Comparison of ENCODE assay signal across 8 cellular contexts in the genomic region with DNA sequence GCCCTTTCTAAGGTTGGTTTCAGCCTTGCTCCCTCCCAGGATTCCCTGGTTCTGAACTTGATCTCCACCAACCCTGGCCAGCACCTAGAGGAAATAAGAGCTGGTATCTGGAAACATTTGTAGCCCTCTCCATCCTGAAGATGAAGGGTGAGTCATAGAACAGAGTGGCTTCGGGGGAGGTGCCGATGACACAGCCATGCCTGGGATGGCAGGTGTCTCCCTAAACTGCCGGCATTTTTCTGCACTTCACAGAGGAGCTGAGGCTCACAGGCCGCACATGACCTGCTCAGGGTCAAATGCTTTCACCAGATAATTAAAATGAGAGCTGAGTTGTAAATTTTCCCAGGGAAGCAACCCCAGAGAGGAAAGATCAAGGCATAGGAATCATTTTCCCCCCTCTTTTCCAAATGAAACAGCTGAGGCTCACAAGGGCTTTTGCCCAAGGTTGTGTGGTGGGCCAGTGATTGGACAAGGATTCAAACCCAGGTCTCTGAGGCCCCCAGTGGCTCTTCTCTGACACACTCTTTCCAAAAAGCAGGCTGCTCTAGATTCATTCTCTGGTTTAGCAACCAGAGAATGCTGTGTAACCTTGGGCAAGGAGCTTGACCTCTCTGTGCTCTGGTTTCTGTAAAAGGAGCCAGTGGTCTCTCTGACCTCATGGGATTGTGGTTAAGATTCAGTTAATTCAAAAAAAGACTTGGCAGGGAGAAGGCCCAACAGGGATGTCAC. TPM values are rescaled to one million over a fixed set of nuclear protein-coding genes. Genes with fewer than 3 reads are reported as not detected.
DNase-seq lines count a peak whose midpoint lies in the region; ATAC-seq, FAIRE-seq and TF ChIP-seq lines count a peak whose summit lies in the region.

No MANE protein-coding gene starts in this region.

- no peak for TF ChIP-seq CTCF in cardiac muscle cell (IDR thresholded peaks at IDR 0.05; ENCODE audit: low read depth, low read length)
- TF ChIP-seq CTCF in esophagus squamous epithelium (IDR thresholded peaks at IDR 0.05): no peak
- no peak for TF ChIP-seq CTCF in pancreas (IDR thresholded peaks at IDR 0.05)
- no peak for TF ChIP-seq CTCF in GM13976 (IDR thresholded peaks at IDR 0.05; ENCODE audit: borderline replicate concordance, control extremely low read depth, extremely low read depth, insufficient read depth, missing control alignments)

- no peak for TF ChIP-seq POLR2A in esophagus squamous epithelium (IDR thresholded peaks at IDR 0.05)

- WGBS in esophagus squamous epithelium, 2 donors: 60 to 68% methylated on average over 4 of the region's 4 CpGs
- WGBS in pancreas, 2 donors: 81 to 88% methylated on average over 4 of the region's 4 CpGs

- H3K36me3 ChIP-seq in cardiac muscle cell (peaks cover 4% of the 10 kb centered on the region), esophagus squamous epithelium (peaks cover 6 to 23% (median 6%) of the 10 kb centered on the region in 3 donors), pancreas (no peaks in the 10 kb centered on the region)

- in situ Hi-C loops in GM13976 (cut with MboI; ENCODE audit: low sequenced_read_pairs, unreplicated experiment): no loop called here

- FAIRE-seq in pancreas (lab: Jason Lieb, UNC): no peak

- intact Hi-C loops in Right ventricle myocardium inferior (cut with DNase I) (loop anchor here (1.0 to 10.0 kb wide), 3 partner anchors 76 to 262 kb away; a partner anchor contains a TSS), esophagus squamous epithelium (cut with DNase I) (no loop called here), pancreas (cut with DNase I) (no loop called here)

- ATAC-seq in Right ventricle myocardium inferior (no peak), SK-N-SH treated with all-trans-retinoic acid at 6 μM for 48 hours (peak; percentile 11; the same call in 2 of the 3 replicates), pancreas (no peak), HG03469 (IDR thresholded peaks at IDR 0.05; ENCODE audit: unreplicated experiment) (no peak)

- H3K4me1 ChIP-seq in cardiac muscle cell (ENCODE audit: low read depth): peaks cover 19% of the 10 kb centered on the region
- H3K4me1 ChIP-seq in esophagus squamous epithelium: peaks cover 16 to 49% (median 16%) of the 10 kb centered on the region in 3 donors
- H3K4me1 ChIP-seq in pancreas: peaks cover 0 to 5% (median 3%) of the 10 kb centered on the region in 3 donors

- peak overlapping the region; percentile 27 for H3K4me3 ChIP-seq in cardiac muscle cell
- peak overlapping the region in 3 of 4 donors; percentile 64 to 93 (median 87) for H3K4me3 ChIP-seq in esophagus squamous epithelium
- H3K4me3 ChIP-seq in pancreas: peak overlapping the region in 3 of 4 donors; percentile 48 to 73 (median 70)

- H3K27me3 ChIP-seq in cardiac muscle cell (no peaks in the 10 kb centered on the region), esophagus squamous epithelium (no peaks in the 10 kb centered on the region), pancreas (no peaks in the 10 kb centered on the region)

- DNase-seq in cardiac muscle cell (ENCODE audit: low read depth in 1 of 2, low spot score in 1 of 2) (no peak), Right ventricle myocardium inferior (ENCODE audit: missing footprints) (no peak), esophagus squamous epithelium (lab: John Stamatoyannopoulos, UW) (no peak), pancreas (no peak), GM13976 (ENCODE audit: low spot score) (no peak), T-helper 9 cell (no peak)

- H3K27ac ChIP-seq in cardiac muscle cell (peak overlapping the region; percentile 58), esophagus squamous epithelium (peak overlapping the region; percentile 55 to 94 (median 82)), pancreas (peak overlapping the region; percentile 28 to 72 (median 70))

- H3K9me3 ChIP-seq in cardiac muscle cell (ENCODE audit: low read depth) (no peaks in the 10 kb centered on the region), esophagus squamous epithelium (no peaks in the 10 kb centered on the region), pancreas (no peaks in the 10 kb centered on the region)

TF ChIP-seq in SK-N-SH treated with all-trans-retinoic acid at 6 μM for 48 hours, 23 proteins besides CTCF, POLR2A, EP300 and RAD21:
- no peak for TF ChIP-seq ARNTL (CRISPR knock-in tag; IDR thresholded peaks at IDR 0.05; ENCODE audit: borderline replicate concordance, low read depth)
- TF ChIP-seq, protein P1, sequence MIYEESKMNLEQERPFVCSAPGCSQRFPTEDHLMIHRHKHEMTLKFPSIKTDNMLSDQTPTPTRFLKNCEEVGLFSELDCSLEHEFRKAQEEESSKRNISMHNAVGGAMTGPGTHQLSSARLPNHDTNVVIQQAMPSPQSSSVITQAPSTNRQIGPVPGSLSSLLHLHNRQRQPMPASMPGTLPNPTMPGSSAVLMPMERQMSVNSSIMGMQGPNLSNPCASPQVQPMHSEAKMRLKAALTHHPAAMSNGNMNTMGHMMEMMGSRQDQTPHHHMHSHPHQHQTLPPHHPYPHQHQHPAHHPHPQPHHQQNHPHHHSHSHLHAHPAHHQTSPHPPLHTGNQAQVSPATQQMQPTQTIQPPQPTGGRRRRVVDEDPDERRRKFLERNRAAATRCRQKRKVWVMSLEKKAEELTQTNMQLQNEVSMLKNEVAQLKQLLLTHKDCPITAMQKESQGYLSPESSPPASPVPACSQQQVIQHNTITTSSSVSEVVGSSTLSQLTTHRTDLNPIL (CRISPR knock-in tag; IDR thresholded peaks at IDR 0.05; ENCODE audit: low read depth): no peak
- TF ChIP-seq ZFP3 (CRISPR knock-in tag; IDR thresholded peaks at IDR 0.05): no peak
- TF ChIP-seq ZNF8 (CRISPR knock-in tag; IDR thresholded peaks at IDR 0.05): no peak
- TF ChIP-seq, protein P2, sequence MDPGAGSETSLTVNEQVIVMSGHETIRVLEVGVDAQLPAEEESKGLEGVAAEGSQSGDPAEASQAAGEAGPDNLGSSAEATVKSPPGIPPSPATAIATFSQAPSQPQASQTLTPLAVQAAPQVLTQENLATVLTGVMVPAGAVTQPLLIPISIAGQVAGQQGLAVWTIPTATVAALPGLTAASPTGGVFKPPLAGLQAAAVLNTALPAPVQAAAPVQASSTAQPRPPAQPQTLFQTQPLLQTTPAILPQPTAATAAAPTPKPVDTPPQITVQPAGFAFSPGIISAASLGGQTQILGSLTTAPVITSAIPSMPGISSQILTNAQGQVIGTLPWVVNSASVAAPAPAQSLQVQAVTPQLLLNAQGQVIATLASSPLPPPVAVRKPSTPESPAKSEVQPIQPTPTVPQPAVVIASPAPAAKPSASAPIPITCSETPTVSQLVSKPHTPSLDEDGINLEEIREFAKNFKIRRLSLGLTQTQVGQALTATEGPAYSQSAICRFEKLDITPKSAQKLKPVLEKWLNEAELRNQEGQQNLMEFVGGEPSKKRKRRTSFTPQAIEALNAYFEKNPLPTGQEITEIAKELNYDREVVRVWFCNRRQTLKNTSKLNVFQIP (CRISPR knock-in tag; IDR thresholded peaks at IDR 0.05; ENCODE audit: borderline replicate concordance, low read depth): no peak
- TF ChIP-seq, protein P3, sequence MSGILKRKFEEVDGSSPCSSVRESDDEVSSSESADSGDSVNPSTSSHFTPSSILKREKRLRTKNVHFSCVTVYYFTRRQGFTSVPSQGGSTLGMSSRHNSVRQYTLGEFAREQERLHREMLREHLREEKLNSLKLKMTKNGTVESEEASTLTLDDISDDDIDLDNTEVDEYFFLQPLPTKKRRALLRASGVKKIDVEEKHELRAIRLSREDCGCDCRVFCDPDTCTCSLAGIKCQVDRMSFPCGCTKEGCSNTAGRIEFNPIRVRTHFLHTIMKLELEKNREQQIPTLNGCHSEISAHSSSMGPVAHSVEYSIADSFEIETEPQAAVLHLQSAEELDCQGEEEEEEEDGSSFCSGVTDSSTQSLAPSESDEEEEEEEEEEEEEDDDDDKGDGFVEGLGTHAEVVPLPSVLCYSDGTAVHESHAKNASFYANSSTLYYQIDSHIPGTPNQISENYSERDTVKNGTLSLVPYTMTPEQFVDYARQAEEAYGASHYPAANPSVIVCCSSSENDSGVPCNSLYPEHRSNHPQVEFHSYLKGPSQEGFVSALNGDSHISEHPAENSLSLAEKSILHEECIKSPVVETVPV (CRISPR knock-in tag; IDR thresholded peaks at IDR 0.05): no peak

RNA-seq across cellular contexts. Expression of a gene that starts 1.2 kb away (rescaled TPM):
- total RNA-seq in cardiac muscle cell: 22.4 and 30.4 TPM in 2 replicates
- 28.7 and 31.3 TPM in 2 replicates for polyA plus RNA-seq in cardiac muscle cell
- 30.9 TPM for total RNA-seq in Right ventricle myocardium inferior
- 1 to 10 TPM; 1.7 to 3.8 (median 3.3) TPM for total RNA-seq in esophagus squamous epithelium
- 1 to 10 TPM; 3.9 to 8.6 (median 5.7) TPM for total RNA-seq in pancreas
- 1 to 10 TPM; 7.4 to 8.7 TPM for polyA plus RNA-seq in pancreas

RNA-seq across cellular contexts. Expression of a gene that starts 29.2 kb away (rescaled TPM):
- total RNA-seq in cardiac muscle cell (34.6 and 42.2 TPM in 2 replicates), Right ventricle myocardium inferior (13.6 TPM), esophagus squamous epithelium (10 to 100 TPM; 28.3 to 32.0 (median 28.7) TPM), pancreas (1 to 10 TPM; 3.1 to 8.8 (median 7.0) TPM)
- polyA plus RNA-seq in cardiac muscle cell (22.7 and 31.0 TPM in 2 replicates), pancreas (10 to 100 TPM; 16.6 to 18.3 TPM)

RNA-seq across cellular contexts. Expression of a gene that starts 29.3 kb away (rescaled TPM):
- total RNA-seq in cardiac muscle cell (90.1 and 126 TPM in 2 replicates), Right ventricle myocardium inferior (68.5 TPM), esophagus squamous epithelium (10 to 100 TPM; 16.7 to 36.2 (median 21.5) TPM), pancreas (10 to 100 TPM; 15.4 to 38.3 (median 23.9) TPM)
- polyA plus RNA-seq in cardiac muscle cell (120 and 145 TPM in 2 replicates), pancreas (10 to 100 TPM; 60.4 to 60.6 TPM)

Comparison
In these comparisons a context has a peak if more than half of its experiments do, and no peak if none do; other contexts are left out.
1. H3K4me3 ChIP-seq: peak in every context shown above with its lines; median percentile 87 in esophagus squamous epithelium; 70 in pancreas; 27 in cardiac muscle cell.